11 cellular contexts compared by ENCODE assay signal in genomic region chr1:36389960-36390359, GRCh38. TPM values are rescaled to one million over a fixed set of nuclear protein-coding genes. Genes with fewer than 3 reads are reported as not detected.
A peak's percentile ranks its signal among the peaks of the same experiment; 100 is the strongest.
DNase-seq lines count a peak whose midpoint lies in the region; ATAC-seq and TF ChIP-seq lines count a peak whose summit lies in the region.
"Had no signal": no experiment of that assay in that cellular context is flagged by ENCODE, and none has a peak within 500 bp of the region (broad histone marks: within the 10 kb centered on the region; RNA-seq: fewer than 3 reads in every experiment).

No MANE protein-coding gene starts in this region.

- ATAC-seq in stimulated activated memory B cell treated with anti-CD40 and anti-IgM and Interleukin-4, amounts not matched to agents 10 μg/mL and 1 μg/mL and 100 μg/mL, for 72 hours = no peak
- ATAC-seq in HG02678 (IDR thresholded peaks at IDR 0.05; ENCODE audit: unreplicated experiment) = no peak

- no peaks in the 10 kb centered on the region for H3K27me3 Mint-ChIP-seq in T-helper 1 cell treated with Interleukin-12 subunit alpha and Interleukin-12 subunit beta and Interleukin-4 antibody, amounts not matched to agents 30 μg/mL and 1 μg/mL, for 36 hours (ENCODE audit: low read depth)
- H3K27me3 Mint-ChIP-seq in stimulated activated memory B cell treated with anti-CD40 and anti-IgM and Interleukin-4, amounts not matched to agents 10 μg/mL and 1 μg/mL and 100 μg/mL, for 72 hours = no peaks in the 10 kb centered on the region
- H3K27me3 Mint-ChIP-seq in activated T-helper 1 cell treated with anti-CD3 and anti-CD28 coated beads, Interleukin-12 subunit alpha, Interleukin-12 subunit beta, Interleukin-2, Interleukin-4 antibody, amounts not matched to agents 30 ng/mL and 10 ng/mL and 1 ng/mL, durations not matched to agents 14 hours and 24 hours and 36 hours (ENCODE audit: insufficient read depth) = no peaks in the 10 kb centered on the region

- DNase-seq in T-helper 1 cell = no peak
- DNase-seq in NAMALWA (ENCODE audit: low spot score) = peak; percentile 38
- DNase-seq in dorsolateral prefrontal cortex = no peak
- DNase-seq in activated T-helper 1 cell treated with anti-CD3 and anti-CD28 coated beads, Interleukin-12 subunit alpha, Interleukin-12 subunit beta, Interleukin-2, Interleukin-4 antibody, amounts not matched to agents 30 ng/mL and 10 ng/mL and 1 ng/mL, durations not matched to agents 14 hours and 24 hours and 36 hours (ENCODE audit: low spot score) = no peak
- no peak for DNase-seq in ecto neural progenitor cell (ENCODE audit: low spot score)
- DNase-seq: DMS79 treated with DMSO at 0.1 percent for 48 hours, NCI-H1048, NCI-H774 had no signal

- TF ChIP-seq CTCF in dorsolateral prefrontal cortex (IDR thresholded peaks at IDR 0.05 in 54 of 56, conservative IDR thresholded peaks at IDR 0.05 in 2 of 56; ENCODE audit: low read depth in 1 of 56, partially characterized antibody in 56 of 56) = no peak

- no peak overlapping the region for H3K4me3 ChIP-seq in dorsolateral prefrontal cortex

- intact Hi-C loops in dorsolateral prefrontal cortex (cut with DNase I) = loop anchor here (5.0 to 10.0 kb wide), 4 partner anchors 62 to 245 kb away; partner anchors contain the start of genes THRAP3 (in 2 of the 2), MAP7D1 (in 1 of the 2), OSCP1 (in 1 of the 2) and TRAPPC3 (in 1 of the 2)
- intact Hi-C loops in activated T-helper 1 cell treated with anti-CD3 and anti-CD28 coated beads, Interleukin-12 subunit alpha, Interleukin-12 subunit beta, Interleukin-2, Interleukin-4 antibody, amounts not matched to agents 30 ng/mL and 10 ng/mL and 1 ng/mL, durations not matched to agents 14 hours and 24 hours and 36 hours (cut with micrococcal nuclease) = loop anchor here (5.0 to 10.0 kb wide), 4 partner anchors 68 to 1302 kb away; partner anchors contain the start of genes ADPRS, AGO3, CDCA8 and EVA1B

- peaks cover 26% of the 10 kb centered on the region for H3K4me1 Mint-ChIP-seq in T-helper 1 cell treated with Interleukin-12 subunit alpha and Interleukin-12 subunit beta and Interleukin-4 antibody, amounts not matched to agents 30 μg/mL and 1 μg/mL, for 36 hours (ENCODE audit: low read depth)
- peaks cover 65% of the 10 kb centered on the region for H3K4me1 Mint-ChIP-seq in stimulated activated memory B cell treated with anti-CD40 and anti-IgM and Interleukin-4, amounts not matched to agents 10 μg/mL and 1 μg/mL and 100 μg/mL, for 72 hours
- peaks cover 28% of the 10 kb centered on the region for H3K4me1 Mint-ChIP-seq in activated T-helper 1 cell treated with anti-CD3 and anti-CD28 coated beads, Interleukin-12 subunit alpha, Interleukin-12 subunit beta, Interleukin-2, Interleukin-4 antibody, amounts not matched to agents 30 ng/mL and 10 ng/mL and 1 ng/mL, durations not matched to agents 14 hours and 24 hours and 36 hours (ENCODE audit: low read depth)

- H3K9me3 Mint-ChIP-seq in T-helper 1 cell treated with Interleukin-12 subunit alpha and Interleukin-12 subunit beta and Interleukin-4 antibody, amounts not matched to agents 30 μg/mL and 1 μg/mL, for 36 hours = no peaks in the 10 kb centered on the region
- no peaks in the 10 kb centered on the region for H3K9me3 Mint-ChIP-seq in stimulated activated memory B cell treated with anti-CD40 and anti-IgM and Interleukin-4, amounts not matched to agents 10 μg/mL and 1 μg/mL and 100 μg/mL, for 72 hours
- H3K9me3 Mint-ChIP-seq in activated T-helper 1 cell treated with anti-CD3 and anti-CD28 coated beads, Interleukin-12 subunit alpha, Interleukin-12 subunit beta, Interleukin-2, Interleukin-4 antibody, amounts not matched to agents 30 ng/mL and 10 ng/mL and 1 ng/mL, durations not matched to agents 14 hours and 24 hours and 36 hours = no peaks in the 10 kb centered on the region

- no peak overlapping the region for H3K4me3 Mint-ChIP-seq in T-helper 1 cell treated with Interleukin-12 subunit alpha and Interleukin-12 subunit beta and Interleukin-4 antibody, amounts not matched to agents 30 μg/mL and 1 μg/mL, for 36 hours
- H3K4me3 Mint-ChIP-seq in stimulated activated memory B cell treated with anti-CD40 and anti-IgM and Interleukin-4, amounts not matched to agents 10 μg/mL and 1 μg/mL and 100 μg/mL, for 72 hours = no peak overlapping the region
- H3K4me3 Mint-ChIP-seq in activated T-helper 1 cell treated with anti-CD3 and anti-CD28 coated beads, Interleukin-12 subunit alpha, Interleukin-12 subunit beta, Interleukin-2, Interleukin-4 antibody, amounts not matched to agents 30 ng/mL and 10 ng/mL and 1 ng/mL, durations not matched to agents 14 hours and 24 hours and 36 hours = no peak overlapping the region

- H3K36me3 Mint-ChIP-seq in T-helper 1 cell treated with Interleukin-12 subunit alpha and Interleukin-12 subunit beta and Interleukin-4 antibody, amounts not matched to agents 30 μg/mL and 1 μg/mL, for 36 hours (ENCODE audit: low read depth) = peaks cover 29% of the 10 kb centered on the region
- H3K36me3 Mint-ChIP-seq in stimulated activated memory B cell treated with anti-CD40 and anti-IgM and Interleukin-4, amounts not matched to agents 10 μg/mL and 1 μg/mL and 100 μg/mL, for 72 hours = peaks cover 35% of the 10 kb centered on the region
- H3K36me3 Mint-ChIP-seq in activated T-helper 1 cell treated with anti-CD3 and anti-CD28 coated beads, Interleukin-12 subunit alpha, Interleukin-12 subunit beta, Interleukin-2, Interleukin-4 antibody, amounts not matched to agents 30 ng/mL and 10 ng/mL and 1 ng/mL, durations not matched to agents 14 hours and 24 hours and 36 hours (ENCODE audit: low read depth) = peaks cover 30% of the 10 kb centered on the region

- no peaks in the 10 kb centered on the region for H3K27me3 ChIP-seq in dorsolateral prefrontal cortex

- peak overlapping the region in 31 of 59 donors; percentile 1 to 99 (median 42) for H3K27ac ChIP-seq in dorsolateral prefrontal cortex

- H3K27ac Mint-ChIP-seq in T-helper 1 cell treated with Interleukin-12 subunit alpha and Interleukin-12 subunit beta and Interleukin-4 antibody, amounts not matched to agents 30 μg/mL and 1 μg/mL, for 36 hours = peak overlapping the region; percentile 27
- H3K27ac Mint-ChIP-seq in stimulated activated memory B cell treated with anti-CD40 and anti-IgM and Interleukin-4, amounts not matched to agents 10 μg/mL and 1 μg/mL and 100 μg/mL, for 72 hours = peak overlapping the region; percentile 92
- H3K27ac Mint-ChIP-seq in activated T-helper 1 cell treated with anti-CD3 and anti-CD28 coated beads, Interleukin-12 subunit alpha, Interleukin-12 subunit beta, Interleukin-2, Interleukin-4 antibody, amounts not matched to agents 30 ng/mL and 10 ng/mL and 1 ng/mL, durations not matched to agents 14 hours and 24 hours and 36 hours = no peak overlapping the region

RNA-seq across cellular contexts. Expression of gene STK40, which starts 4.2 kb away (rescaled TPM):
- total RNA-seq in dorsolateral prefrontal cortex = 10 to 100 TPM; 17.4 to 52.5 (median 29.0) TPM
- 46.5 and 48.7 TPM in 2 replicates for total RNA-seq in activated T-helper 1 cell treated with anti-CD3 and anti-CD28 coated beads, Interleukin-12 subunit alpha, Interleukin-12 subunit beta, Interleukin-2, Interleukin-4 antibody, amounts not matched to agents 30 ng/mL and 10 ng/mL and 1 ng/mL, durations not matched to agents 14 hours and 24 hours and 36 hours

RNA-seq across cellular contexts. Expression of gene LSM10, which starts 7.7 kb away (rescaled TPM):
- 10 to 100 TPM; 20.2 to 48.4 (median 34.9) TPM for total RNA-seq in dorsolateral prefrontal cortex
- 57.5 and 63.8 TPM in 2 replicates for total RNA-seq in activated T-helper 1 cell treated with anti-CD3 and anti-CD28 coated beads, Interleukin-12 subunit alpha, Interleukin-12 subunit beta, Interleukin-2, Interleukin-4 antibody, amounts not matched to agents 30 ng/mL and 10 ng/mL and 1 ng/mL, durations not matched to agents 14 hours and 24 hours and 36 hours
